Comparison of ENCODE assay signal across 13 cellular contexts in the genomic region with DNA sequence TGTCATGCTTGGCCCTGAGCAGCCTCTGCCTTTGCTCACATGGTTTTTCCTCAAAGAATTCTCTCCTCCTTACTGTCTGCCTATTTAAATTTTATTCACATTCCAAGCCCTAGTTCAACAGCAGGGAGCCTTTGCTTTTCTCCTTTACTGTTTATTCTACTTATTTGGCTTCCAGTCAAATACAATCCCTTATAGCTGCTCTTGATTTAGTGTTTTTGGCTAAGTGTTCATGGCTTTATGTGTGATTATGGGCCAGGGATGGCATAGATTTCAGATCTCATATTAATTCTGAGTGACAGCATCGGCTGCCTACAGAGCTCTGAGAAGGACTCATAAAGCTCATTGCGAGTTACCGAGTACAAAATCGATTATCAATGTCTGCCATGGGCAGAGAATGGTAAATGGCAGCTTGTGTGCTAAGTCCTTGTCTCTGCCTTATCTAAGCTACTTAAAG.
DNase-seq lines count a peak whose midpoint lies in the region; ATAC-seq and TF ChIP-seq lines count a peak whose summit lies in the region.
"Had no signal": no experiment of that assay in that cellular context is flagged by ENCODE, and none has a peak within 500 bp of the region (broad histone marks: within the 10 kb centered on the region; RNA-seq: fewer than 3 reads in every experiment).

No MANE protein-coding gene starts in this region.

- no peaks in the 10 kb centered on the region for H3K9me3 ChIP-seq in OCI-LY7 (ENCODE audit: low read length)
- H3K9me3 ChIP-seq: transverse colon had no signal

- H3K27me3 Mint-ChIP-seq in activated T-cell treated with anti-CD3 and anti-CD28 coated beads, Interleukin-2, amount 50 U/mL, for 4 hours (ENCODE audit: low read depth): no peaks in the 10 kb centered on the region

- DNase-seq in activated T-cell treated with anti-CD3 and anti-CD28 coated beads, Interleukin-2, amount 50 U/mL, for 4 hours: no peak
- DNase-seq in activated T-cell treated with anti-CD3 and anti-CD28 coated beads, Interleukin-2, amount 50 U/mL, for 48 hours: no peak
- no peak for DNase-seq in OCI-LY7 (ENCODE audit: low spot score)
- DNase-seq in central memory CD4-positive, alpha-beta T cell: peak; percentile 8
- DNase-seq in smooth muscle cell of the brain vasculature (ENCODE audit: low read depth, low spot score): peak; percentile 46
- DNase-seq in ecto neural progenitor cell (ENCODE audit: low spot score): no peak
- DNase-seq: GDM1, NCI-H187, right cardiac atrium, transverse colon had no signal

- H3K4me1 Mint-ChIP-seq in activated T-cell treated with anti-CD3 and anti-CD28 coated beads, Interleukin-2, amount 50 U/mL, for 4 hours (ENCODE audit: low read depth): peaks cover 41% of the 10 kb centered on the region

- H3K9me2 ChIP-seq in OCI-LY7 (ENCODE audit: insufficient read depth, low read length): no peaks in the 10 kb centered on the region

- H3K9me3 Mint-ChIP-seq in activated T-cell treated with anti-CD3 and anti-CD28 coated beads, Interleukin-2, amount 50 U/mL, for 4 hours: no peaks in the 10 kb centered on the region

- no peaks in the 10 kb centered on the region for H4K20me1 ChIP-seq in OCI-LY7 (ENCODE audit: insufficient read depth, low read length)

- H3K27ac ChIP-seq in OCI-LY7 (ENCODE audit: low read depth, low read length, poor library complexity, severe bottlenecking): peak overlapping the region; percentile 100
- H3K27ac ChIP-seq: RWPE1 had no signal

- intact Hi-C loops in OCI-LY7 (cut with micrococcal nuclease; ENCODE audit: unreplicated experiment): no loop called here

- peak overlapping the region; percentile 75 for H3K4me2 ChIP-seq in OCI-LY7 (ENCODE audit: low read length)

- no peak for ATAC-seq in activated T-cell treated with anti-CD3 and anti-CD28 coated beads, Interleukin-2, amount 50 U/mL, for 4 hours
- ATAC-seq in HG02759 (IDR thresholded peaks at IDR 0.05; ENCODE audit: unreplicated experiment) (no peak), GM18867 (IDR thresholded peaks at IDR 0.05; ENCODE audit: unreplicated experiment) (no peak)
- ATAC-seq: right cardiac atrium had no signal

- CTCF ChIA-PET in OCI-LY7 (lab: Charles Lee; ENCODE audit: unreplicated experiment): interaction anchor here (1.1 kb wide), 1 partner anchor 12 kb away, joined by 3 read pairs; no protein-coding TSS in a partner anchor

- no peaks in the 10 kb centered on the region; the same call in 1 of the 2 replicates for H3K79me2 ChIP-seq in OCI-LY7 (ENCODE audit: insufficient read depth, low read depth, low read length)

- no peak overlapping the region for H3K4me3 ChIP-seq in OCI-LY7 (ENCODE audit: low read depth, low read length, poor library complexity, severe bottlenecking)
- H3K4me3 ChIP-seq: transverse colon had no signal

- peak overlapping the region; percentile 49; the same call in 1 of the 2 replicates for H2AFZ ChIP-seq in OCI-LY7 (ENCODE audit: low read length)

- BruUV-seq in OCI-LY7 (replicated peaks; lab: Mats Ljungman, UMichigan): no TSS peak

- TF ChIP-seq CTCF in OCI-LY7 (conservative IDR thresholded peaks at IDR 0.05; ENCODE audit: low read length): no peak

- peaks cover 84% of the 10 kb centered on the region for H3K4me1 ChIP-seq in OCI-LY7 (ENCODE audit: insufficient read depth, low read length, poor library complexity, severe bottlenecking)

- POLR2A ChIA-PET in OCI-LY7 (lab: Charles Lee): interaction anchor here (0.8 to 13.7 kb wide), 16 partner anchors 4 to 170 kb away, joined by 3 to 266 read pairs (median 9); no protein-coding TSS in a partner anchor

- peak overlapping the region; percentile 69 for H3K4me3 Mint-ChIP-seq in activated T-cell treated with anti-CD3 and anti-CD28 coated beads, Interleukin-2, amount 50 U/mL, for 4 hours

- H3K36me3 Mint-ChIP-seq in activated T-cell treated with anti-CD3 and anti-CD28 coated beads, Interleukin-2, amount 50 U/mL, for 4 hours (ENCODE audit: insufficient read depth): peaks cover 8% of the 10 kb centered on the region

- H3K36me3 ChIP-seq in OCI-LY7 (ENCODE audit: insufficient read depth, low read length): peaks cover 7% of the 10 kb centered on the region; the same call in 1 of the 2 replicates
- H3K36me3 ChIP-seq: transverse colon had no signal

Comparison
In these comparisons a context has a peak if more than half of its experiments do, and no peak if none do; other contexts are left out.
1. DNase-seq: peak in central memory CD4-positive, alpha-beta T cell (single experiment) and smooth muscle cell of the brain vasculature (single experiment); none in activated T-cell treated with anti-CD3 and anti-CD28 coated beads, Interleukin-2, amount 50 U/mL, for 4 hours (single experiment), activated T-cell treated with anti-CD3 and anti-CD28 coated beads, Interleukin-2, amount 50 U/mL, for 48 hours (0 of 2), OCI-LY7 (single experiment) and ecto neural progenitor cell (single experiment).